ENCODE assay signal across 17 cellular contexts in genomic region chr5:11322133-11322532, GRCh38.
DNase-seq lines count a peak whose midpoint lies in the region; ATAC-seq and TF ChIP-seq lines count a peak whose summit lies in the region.
"Had no signal": no experiment of that assay in that cellular context is flagged by ENCODE, and none has a peak within 500 bp of the region (broad histone marks: within the 10 kb centered on the region; RNA-seq: fewer than 3 reads in every experiment).

No MANE protein-coding gene starts in this region.

- no peak overlapping the region for H2AFZ ChIP-seq in IMR-90 (replicated peaks; ENCODE audit: low read length, poor library complexity)

- peaks cover 5% of the 10 kb centered on the region for H3K4me1 Mint-ChIP-seq in activated T-helper 17 cell treated with anti-CD3 and anti-CD28 coated beads, Interleukin-2, amount 50 U/mL, for 72 hours
- H3K4me1 Mint-ChIP-seq: activated naive CD8-positive, alpha-beta T cell treated with anti-CD3 and anti-CD28 coated beads for 36 hours; naive thymus-derived CD8-positive, alpha-beta T cell had no signal

- no peak overlapping the region for H2AK5ac ChIP-seq in IMR-90 (ENCODE audit: low read depth, low read length)

- H3K27ac Mint-ChIP-seq in activated T-helper 17 cell treated with anti-CD3 and anti-CD28 coated beads, Interleukin-2, amount 50 U/mL, for 72 hours, result no peak overlapping the region
- H3K27ac Mint-ChIP-seq: activated naive CD8-positive, alpha-beta T cell treated with anti-CD3 and anti-CD28 coated beads for 36 hours; naive thymus-derived CD8-positive, alpha-beta T cell had no signal

- no peak overlapping the region for H3K14ac ChIP-seq in IMR-90 (replicated peaks; ENCODE audit: low read depth, low read length)

- no peak overlapping the region for H2BK5ac ChIP-seq in IMR-90 (ENCODE audit: low read depth, low read length, poor library complexity, severe bottlenecking)

- H3K9ac ChIP-seq in IMR-90 (ENCODE audit: low read depth, low read length), result no peak overlapping the region

- H3K27me3 ChIP-seq in IMR-90 (ENCODE audit: control insufficient read depth, insufficient read depth, low read length) (no peaks in the 10 kb centered on the region), lung (ENCODE audit: control insufficient read depth, insufficient read depth) (no peaks in the 10 kb centered on the region), SJCRH30 (no peaks in the 10 kb centered on the region)
- H3K27me3 ChIP-seq: BE2C had no signal

- intact Hi-C loops in IMR-90 (cut with micrococcal nuclease), result no loop called here

- CTCF ChIA-PET in IMR-90 (lab: Yijun Ruan, JAX), result no interaction called here

- WGBS in IMR-90 (ENCODE audit: extremely low coverage in 2 of 2, insufficient read length in 1 of 2), 2 experiments, result no CpG with 5 or more reads among the region's 2 CpGs
- 26 to 45% methylated on average over 2 of the region's 2 CpGs for WGBS in lung, 2 donors

- H3K27ac ChIP-seq in IMR-90 (ENCODE audit: insufficient read depth, low read length) (no peak overlapping the region), lung (ENCODE audit: low read depth in 1 of 2, low read length in 1 of 2) (no peak overlapping the region), SJCRH30 (no peak overlapping the region)

- no peak overlapping the region for H2AK9ac ChIP-seq in IMR-90 (replicated peaks; ENCODE audit: low read depth, low read length, poor library complexity)

- H4K5ac ChIP-seq in IMR-90 (ENCODE audit: low read depth, low read length), result no peak overlapping the region

- no peaks in the 10 kb centered on the region for H3K9me1 ChIP-seq in IMR-90 (ENCODE audit: insufficient read depth, low read length)

- POLR2A ChIA-PET in IMR-90 (lab: Charles Lee; ENCODE audit: unreplicated experiment), result no interaction called here

- H2BK20ac ChIP-seq in IMR-90 (ENCODE audit: low read depth, low read length), result no peak overlapping the region

- no peak overlapping the region for H4K91ac ChIP-seq in IMR-90 (ENCODE audit: insufficient read depth, low read depth, low read length)

- H3K9me3 ChIP-seq in IMR-90 (ENCODE audit: control insufficient read depth, insufficient read depth, low read length), result no peaks in the 10 kb centered on the region; the same call in 1 of the 2 replicates
- H3K9me3 ChIP-seq in lung (ENCODE audit: control insufficient read depth in 2 of 2, insufficient read depth in 1 of 2, low read length in 1 of 2), result no peaks in the 10 kb centered on the region
- no peaks in the 10 kb centered on the region for H3K9me3 ChIP-seq in SJCRH30 (replicated peaks)
- H3K9me3 ChIP-seq: BE2C had no signal

- no peak for TF ChIP-seq POLR2A in IMR-90 (IDR thresholded peaks at IDR 0.05; ENCODE audit: low read depth, low read length)

- peaks cover 6% of the 10 kb centered on the region for H3K9me3 Mint-ChIP-seq in activated T-helper 17 cell treated with anti-CD3 and anti-CD28 coated beads, Interleukin-2, amount 50 U/mL, for 72 hours
- H3K9me3 Mint-ChIP-seq: activated naive CD8-positive, alpha-beta T cell treated with anti-CD3 and anti-CD28 coated beads for 36 hours; naive thymus-derived CD8-positive, alpha-beta T cell had no signal

- no peaks in the 10 kb centered on the region for H3K36me3 Mint-ChIP-seq in activated T-helper 17 cell treated with anti-CD3 and anti-CD28 coated beads, Interleukin-2, amount 50 U/mL, for 72 hours (ENCODE audit: low read depth)
- H3K36me3 Mint-ChIP-seq: activated naive CD8-positive, alpha-beta T cell treated with anti-CD3 and anti-CD28 coated beads for 36 hours had no signal

- dilution Hi-C loops in IMR-90 (cut with HindIII; ENCODE audit: low sequenced_read_pairs, unreplicated experiment), result no loop called here

- ATAC-seq in GM18520 (IDR thresholded peaks at IDR 0.05; ENCODE audit: unreplicated experiment) (peak; percentile 46), IMR-90 (ENCODE audit: low read depth) (no peak), lung (ENCODE audit: insufficient read depth, low FRiP score) (peak; percentile 20)
- ATAC-seq in activated T-helper 17 cell treated with anti-CD3 and anti-CD28 coated beads, Interleukin-2, amount 50 U/mL, for 72 hours (replicated peaks), result peak; percentile 37
- ATAC-seq: naive thymus-derived CD8-positive, alpha-beta T cell had no signal

- no peaks in the 10 kb centered on the region for H4K20me1 ChIP-seq in IMR-90 (ENCODE audit: insufficient read depth, low read length)

- no peaks in the 10 kb centered on the region for H3K79me1 ChIP-seq in IMR-90 (ENCODE audit: low read depth in 1 of 2, low read length in 2 of 2)

- H3K36me3 ChIP-seq in IMR-90 (ENCODE audit: control insufficient read depth, insufficient read depth, low read length), result no peaks in the 10 kb centered on the region
- no peaks in the 10 kb centered on the region for H3K36me3 ChIP-seq in lung (ENCODE audit: control insufficient read depth in 2 of 2, insufficient read depth in 2 of 2, low read length in 2 of 2)
- no peaks in the 10 kb centered on the region for H3K36me3 ChIP-seq in SJCRH30
- H3K36me3 ChIP-seq: BE2C had no signal

- H3K4me1 ChIP-seq in IMR-90 (ENCODE audit: control insufficient read depth, insufficient read depth, low read length), result no peaks in the 10 kb centered on the region
- peaks cover 0 to 3% of the 10 kb centered on the region in 2 donors for H3K4me1 ChIP-seq in lung (ENCODE audit: control insufficient read depth in 2 of 2, insufficient read depth in 2 of 2, low read length in 2 of 2)
- no peaks in the 10 kb centered on the region for H3K4me1 ChIP-seq in SJCRH30
- H3K4me1 ChIP-seq: BE2C had no signal

- no peak overlapping the region for H3K56ac ChIP-seq in IMR-90 (ENCODE audit: extremely low read depth, insufficient read depth, low read length)

- no peak overlapping the region for H3K4me2 ChIP-seq in IMR-90 (ENCODE audit: low read depth, low read length)

- no TSS peak for BruUV-seq in IMR-90 (replicated peaks; lab: Mats Ljungman, UMichigan)

- no peak overlapping the region for H4K8ac ChIP-seq in IMR-90 (ENCODE audit: low read depth in 2 of 2, low read length in 2 of 2)

- H3K23ac ChIP-seq in IMR-90 (ENCODE audit: low read depth, low read length), result no peak overlapping the region

- DNase-seq in IMR-90 (no peak), lung (ENCODE audit: low spot score) (no peak), DMS 273 treated with DMSO at 0.1 percent for 48 hours (lab: John Stamatoyannopoulos, UW) (no peak), Kasumi-1 (lab: John Stamatoyannopoulos, UW) (no peak), SJCRH30 (no peak)
- DNase-seq in activated T-cell treated with anti-CD3 and anti-CD28 coated beads, Interleukin-2, amount 50 U/mL, for 48 hours, result no peak
- DNase-seq: activated naive CD8-positive, alpha-beta T cell treated with anti-CD3 and anti-CD28 coated beads for 36 hours; BE2C; cerebellar nuclear complex; DMS79; kidney; naive thymus-derived CD8-positive, alpha-beta T cell; NK-92 treated with Interleukin-12 subunit alpha and Interleukin-12 subunit beta, amount 100 ng/mL, for 24 hours; retina; stimulated activated CD4-positive, alpha-beta T cell treated with anti-CD3 and anti-CD28 coated beads, Interleukin-2, amount 100 ng/mL, for 48 hours had no signal

- in situ Hi-C loops in IMR-90 (cut with MboI; ENCODE audit: low sequenced_read_pairs), result no loop called here

- H3K4me3 ChIP-seq in IMR-90 (ENCODE audit: insufficient read depth, low read depth, low read length) (no peak overlapping the region), lung (no peak overlapping the region), SJCRH30 (no peak overlapping the region)

- no peak overlapping the region for H2BK120ac ChIP-seq in IMR-90 (ENCODE audit: low read depth, low read length)

- H3K27me3 Mint-ChIP-seq in activated T-helper 17 cell treated with anti-CD3 and anti-CD28 coated beads, Interleukin-2, amount 50 U/mL, for 72 hours, result peaks cover 6% of the 10 kb centered on the region
- H3K27me3 Mint-ChIP-seq: activated naive CD8-positive, alpha-beta T cell treated with anti-CD3 and anti-CD28 coated beads for 36 hours had no signal

- H3K4ac ChIP-seq in IMR-90 (ENCODE audit: low read depth, low read length), result no peak overlapping the region

- TF ChIP-seq RAD21 in IMR-90 (IDR thresholded peaks at IDR 0.05; ENCODE audit: low read length), result no peak

- TF ChIP-seq CTCF in IMR-90 (conservative IDR thresholded peaks at IDR 0.05; ENCODE audit: low read depth, low read length) (no peak), lung (IDR thresholded peaks at IDR 0.05; ENCODE audit: control extremely low read depth, extremely low read depth) (no peak)

- no peak overlapping the region for H3K18ac ChIP-seq in IMR-90 (ENCODE audit: low read depth, low read length)

- no peak overlapping the region for H3K4me3 Mint-ChIP-seq in activated T-helper 17 cell treated with anti-CD3 and anti-CD28 coated beads, Interleukin-2, amount 50 U/mL, for 72 hours
- H3K4me3 Mint-ChIP-seq: activated naive CD8-positive, alpha-beta T cell treated with anti-CD3 and anti-CD28 coated beads for 36 hours; naive thymus-derived CD8-positive, alpha-beta T cell had no signal

- no peak overlapping the region for H2BK15ac ChIP-seq in IMR-90 (ENCODE audit: low read depth, low read length)

TF ChIP-seq in IMR-90, 13 proteins besides CTCF, POLR2A, EP300 and RAD21:
- TF ChIP-seq MAZ (IDR thresholded peaks at IDR 0.05; ENCODE audit: borderline replicate concordance, low read depth, low read length), result no peak
- no peak for TF ChIP-seq MAFK (IDR thresholded peaks at IDR 0.05; ENCODE audit: low read depth, low read length)
- TF ChIP-seq MXI1 (IDR thresholded peaks at IDR 0.05; ENCODE audit: borderline replicate concordance, low read depth, low read length), result no peak
- TF ChIP-seq RCOR1 (IDR thresholded peaks at IDR 0.05; ENCODE audit: insufficient replicate concordance, low read length), result no peak
- peak; percentile 44 for TF ChIP-seq CEBPB (IDR thresholded peaks at IDR 0.05; ENCODE audit: low read depth, low read length)
- no peak for TF ChIP-seq USF2 (IDR thresholded peaks at IDR 0.05; ENCODE audit: low read depth, low read length)
- no peak for TF ChIP-seq CHD1 (IDR thresholded peaks at IDR 0.05; ENCODE audit: low read depth, low read length)
- no peak for TF ChIP-seq ELK1 (IDR thresholded peaks at IDR 0.05; ENCODE audit: borderline replicate concordance, low read depth, low read length)
